In genomic region chr2:234451852-234452625, GRCh38 we compare ENCODE assay signal across 9 cellular contexts. TPM values are rescaled to one million over a fixed set of nuclear protein-coding genes. Genes with fewer than 3 reads are reported as not detected.
DNase-seq lines count a peak whose midpoint lies in the region; ATAC-seq and TF ChIP-seq lines count a peak whose summit lies in the region.
"Had no signal": no experiment of that assay in that cellular context is flagged by ENCODE, and none has a peak within 500 bp of the region (broad histone marks: within the 10 kb centered on the region; RNA-seq: fewer than 3 reads in every experiment).

No MANE protein-coding gene starts in this region.

- DNase-seq in CD4-positive, CD25-positive, alpha-beta regulatory T cell, result peak in 2 of 3 donors; percentile 66 to 73
- DNase-seq in LHCN-M2 (ENCODE audit: low read depth), result peak; percentile 77
- no peak for DNase-seq in natural killer cell
- DNase-seq in putamen (ENCODE audit: low spot score), result no peak
- no peak for DNase-seq in ACHN
- DNase-seq in NCI-H345 treated with DMSO at 0.1 percent for 48 hours (lab: John Stamatoyannopoulos, UW; ENCODE audit: unreplicated experiment), result no peak
- DNase-seq: NCI-H526 treated with DMSO at 0.1 percent for 48 hours had no signal

- peaks cover 6% of the 10 kb centered on the region for H3K27me3 Mint-ChIP-seq in CD4-positive, CD25-positive, alpha-beta regulatory T cell
- H3K27me3 Mint-ChIP-seq in brain (peaks cover 36% of the 10 kb centered on the region), natural killer cell (ENCODE audit: low read depth in 2 of 2) (no peaks in the 10 kb centered on the region)

- peaks cover 87% of the 10 kb centered on the region for H3K4me1 ChIP-seq in CD4-positive, CD25-positive, alpha-beta regulatory T cell (ENCODE audit: control insufficient read depth, insufficient read depth, low read length, poor library complexity, severe bottlenecking)

- ATAC-seq in CD4-positive, CD25-positive, alpha-beta regulatory T cell (ENCODE audit: low read depth in 2 of 2), result peak; percentile 35 to 44
- ATAC-seq in natural killer cell, result peak in 1 of 3 donors; percentile 27
- no peak for ATAC-seq in HG02642 (IDR thresholded peaks at IDR 0.05; ENCODE audit: poor library complexity, unreplicated experiment)

- H3K27ac Mint-ChIP-seq in CD4-positive, CD25-positive, alpha-beta regulatory T cell, result peak overlapping the region; percentile 88 to 95 (median 94)
- H3K27ac Mint-ChIP-seq in brain (peak overlapping the region in 3 of 5 experiments; percentile 26 to 74 (median 49)), natural killer cell (peak overlapping the region; percentile 87 to 90)

- in situ Hi-C loops in ACHN (cut with HindIII; ENCODE audit: low pct_ligation_motif_present, low pct_unique_long_range_greater_than_20kb, low sequenced_read_pairs), result no loop called here

- no peaks in the 10 kb centered on the region for H3K27me3 ChIP-seq in CD4-positive, CD25-positive, alpha-beta regulatory T cell (ENCODE audit: control insufficient read depth, insufficient read depth, low read length)

- H3K4me1 Mint-ChIP-seq in CD4-positive, CD25-positive, alpha-beta regulatory T cell, result peaks cover 32 to 85% (median 59%) of the 10 kb centered on the region in 4 donors
- H3K4me1 Mint-ChIP-seq in brain (peaks cover 48% of the 10 kb centered on the region), natural killer cell (peaks cover 73 to 83% of the 10 kb centered on the region in 2 donors)

- H3K27ac ChIP-seq in CD4-positive, CD25-positive, alpha-beta regulatory T cell (ENCODE audit: insufficient read depth, low read length, poor library complexity, severe bottlenecking), result peak overlapping the region; percentile 95

- TF ChIP-seq CTCF in brain (conservative IDR thresholded peaks at IDR 0.05) (no peak), natural killer cell (IDR thresholded peaks at IDR 0.05) (no peak)

- peaks cover 0 to 5% (median 0%) of the 10 kb centered on the region in 7 donors for H3K9me3 Mint-ChIP-seq in CD4-positive, CD25-positive, alpha-beta regulatory T cell
- H3K9me3 Mint-ChIP-seq in brain, result peaks cover 6 to 15% (median 7%) of the 10 kb centered on the region in 5 experiments
- H3K9me3 Mint-ChIP-seq in natural killer cell, result no peaks in the 10 kb centered on the region

- H3K9me3 ChIP-seq in CD4-positive, CD25-positive, alpha-beta regulatory T cell (ENCODE audit: control insufficient read depth in 2 of 2, low read length in 2 of 2), result no peaks in the 10 kb centered on the region

- peak overlapping the region; percentile 87 to 96 (median 92) for H3K4me3 Mint-ChIP-seq in CD4-positive, CD25-positive, alpha-beta regulatory T cell
- H3K4me3 Mint-ChIP-seq in brain (no peak overlapping the region), natural killer cell (peak overlapping the region; percentile 82)

- peaks cover 36% of the 10 kb centered on the region for H3K36me3 Mint-ChIP-seq in CD4-positive, CD25-positive, alpha-beta regulatory T cell
- H3K36me3 Mint-ChIP-seq in brain, result no peaks in the 10 kb centered on the region
- peaks cover under 1% of the 10 kb centered on the region for H3K36me3 Mint-ChIP-seq in natural killer cell

- peak overlapping the region; percentile 100 for H3K4me3 ChIP-seq in CD4-positive, CD25-positive, alpha-beta regulatory T cell (ENCODE audit: low read depth, low read length)

- intact Hi-C loops in natural killer cell (cut with micrococcal nuclease), result no loop called here

- peaks cover 23% of the 10 kb centered on the region for H3K36me3 ChIP-seq in CD4-positive, CD25-positive, alpha-beta regulatory T cell (ENCODE audit: control insufficient read depth, insufficient read depth, low read length)

RNA-seq across cellular contexts. Expression of gene ARL4C, which starts 44.8 kb away (rescaled TPM):
- total RNA-seq in CD4-positive, CD25-positive, alpha-beta regulatory T cell, result 407 TPM
- polyA plus RNA-seq in CD4-positive, CD25-positive, alpha-beta regulatory T cell, result 100 to 1,000 TPM; 103 to 176 (median 129) TPM
- total RNA-seq in LHCN-M2 (2014; rRNA removed) (17.1 and 19.6 TPM in 2 replicates), natural killer cell (100 to 1,000 TPM; 492 to 756 (median 664) TPM)
- polyA plus RNA-seq in LHCN-M2 (2012), result 10.5 TPM
- 72.1 TPM for polyA plus RNA-seq in brain (ENCODE audit: insufficient read depth, low read depth, low replicate concordance)

Comparison
In these comparisons a context has a peak if more than half of its experiments do, and no peak if none do; other contexts are left out.
1. DNase-seq: peak in CD4-positive, CD25-positive, alpha-beta regulatory T cell (2 of 3) and LHCN-M2 (single experiment); none in natural killer cell (single experiment), putamen (single experiment), ACHN (single experiment) and NCI-H345 treated with DMSO at 0.1 percent for 48 hours (single experiment).
2. H3K4me3 Mint-ChIP-seq: peak in CD4-positive, CD25-positive, alpha-beta regulatory T cell (4 of 4) and natural killer cell (single experiment); none in brain (0 of 5).
3. RNA of gene ARL4C, which starts 44.8 kb away (total RNA-seq): 492 to 756 TPM in natural killer cell and 407 TPM in CD4-positive, CD25-positive, alpha-beta regulatory T cell (single experiment); 17.1 to 19.6 TPM in LHCN-M2; every median in the first group is over 10 times any median in the second.
4. Peak in every context shown above with its lines, with median percentiles within 50 percentile points of each other: H3K27ac Mint-ChIP-seq.